In genomic region chr15:62796296-62796695, GRCh38 we compare ENCODE assay signal across 30 cellular contexts.
"Had no signal": no experiment of that assay in that cellular context is flagged by ENCODE, and none has a peak within 500 bp of the region (broad histone marks: within the 10 kb centered on the region; RNA-seq: fewer than 3 reads in every experiment).

No MANE protein-coding gene starts in this region.

- DNase-seq: head of caudate nucleus; hippocampal formation; immature natural killer cell; left colon; left lung; lower lobe of right lung; mammary epithelial cell; mesendoderm; naive B cell; natural killer cell; ovary; posterior cingulate gyrus; right lobe of liver; stimulated activated CD4-positive, alpha-beta T cell treated with anti-CD3 and anti-CD28 coated beads, Interleukin-1b, Interleukin-23, amount 100 ng/mL, for 48 hours; stimulated activated CD4-positive, alpha-beta T cell treated with anti-CD3 and anti-CD28 coated beads, Interleukin-2, amount 100 ng/mL, for 48 hours; stimulated activated CD4-positive, alpha-beta T cell treated with anti-CD3 and anti-CD28 coated beads, Interleukin-4, amount 100 ng/mL, for 4 hours; stimulated activated CD8-positive, alpha-beta memory T cell treated with anti-CD3 and anti-CD28 coated beads, Interleukin-4, amount 100 ng/mL, for 48 hours; stimulated activated naive B cell treated with anti-CD40 and anti-IgM and Interleukin-4, amounts not matched to agents 10 μg/mL and 1 μg/mL and 100 μg/mL, for 72 hours; stimulated activated naive CD8-positive, alpha-beta T cell treated with anti-CD3 and anti-CD28 coated beads, Interleukin-15, Interleukin-2, amounts not matched to agents 100 U/mL and 50 U/mL, for 24 hours; stomach; testis; tibial artery; upper lobe of left lung had no signal

- H3K4me1 Mint-ChIP-seq: immature natural killer cell; naive B cell; natural killer cell; stimulated activated naive B cell treated with anti-CD40 and anti-IgM and Interleukin-4, amounts not matched to agents 10 μg/mL and 1 μg/mL and 100 μg/mL, for 72 hours had no signal

- H3K27ac Mint-ChIP-seq: immature natural killer cell; naive B cell; natural killer cell; stimulated activated naive B cell treated with anti-CD40 and anti-IgM and Interleukin-4, amounts not matched to agents 10 μg/mL and 1 μg/mL and 100 μg/mL, for 72 hours had no signal

- FAIRE-seq: islet of Langerhans, kidney had no signal

- H3K4me3 ChIP-seq: left lung, lower lobe of right lung, ovary, prostate gland, right lobe of liver, smooth muscle cell, stomach, testis, tibial artery, upper lobe of left lung, vagina had no signal

- H3K36me3 Mint-ChIP-seq: immature natural killer cell; mesothelial cell of epicardium; naive B cell; natural killer cell; stimulated activated naive B cell treated with anti-CD40 and anti-IgM and Interleukin-4, amounts not matched to agents 10 μg/mL and 1 μg/mL and 100 μg/mL, for 72 hours had no signal

- ATAC-seq: left colon; left lung; lower lobe of right lung; natural killer cell; right lobe of liver; stimulated activated naive B cell treated with anti-CD40 and anti-IgM and Interleukin-4, amounts not matched to agents 10 μg/mL and 1 μg/mL and 100 μg/mL, for 72 hours; stimulated activated naive CD8-positive, alpha-beta T cell treated with anti-CD3 and anti-CD28 coated beads, Interleukin-15, Interleukin-2, amounts not matched to agents 100 U/mL and 50 U/mL, for 24 hours had no signal

- H3K9me3 ChIP-seq: left lung, lower lobe of right lung, ovary, prostate gland, right lobe of liver, stomach, testis, tibial artery, upper lobe of left lung, vagina had no signal

- H3K4me1 ChIP-seq: left lung, lower lobe of right lung, prostate gland, stomach, testis, upper lobe of left lung, vagina had no signal

- H3K4me3 Mint-ChIP-seq: immature natural killer cell; mesothelial cell of epicardium; naive B cell; natural killer cell; neural crest cell; stimulated activated naive B cell treated with anti-CD40 and anti-IgM and Interleukin-4, amounts not matched to agents 10 μg/mL and 1 μg/mL and 100 μg/mL, for 72 hours had no signal

- H3K36me3 ChIP-seq: left lung, ovary, prostate gland, right lobe of liver had no signal

- H3K27me3 ChIP-seq: left lung, ovary, right lobe of liver, stomach, testis, tibial artery, upper lobe of left lung, vagina had no signal

- H3K27ac ChIP-seq: left lung, lower lobe of right lung, ovary, prostate gland, right lobe of liver, stomach, testis, tibial artery, upper lobe of left lung, vagina had no signal

- H3K4me2 ChIP-seq: smooth muscle cell had no signal

- H3K9me3 Mint-ChIP-seq: immature natural killer cell; mesothelial cell of epicardium; naive B cell; natural killer cell; neural crest cell; stimulated activated naive B cell treated with anti-CD40 and anti-IgM and Interleukin-4, amounts not matched to agents 10 μg/mL and 1 μg/mL and 100 μg/mL, for 72 hours had no signal
